7 cellular contexts compared by ENCODE assay signal in genomic region chr12:125593269-125593668, GRCh38.
"Had no signal": no experiment of that assay in that cellular context is flagged by ENCODE, and none has a peak within 500 bp of the region (broad histone marks: within the 10 kb centered on the region; RNA-seq: fewer than 3 reads in every experiment).

No MANE protein-coding gene starts in this region.

- H3K4me3 ChIP-seq: K562 had no signal

- ATAC-seq: K562 had no signal

- H3K4me2 ChIP-seq: KMS-11 had no signal

- H3K9ac ChIP-seq: KMS-11 had no signal

- H3K27ac ChIP-seq: HL-60, KMS-11 had no signal

- FAIRE-seq: HTR-8/SVneo, K562 had no signal

- DNase-seq: IMR-90, KBM-7, KG1 had no signal
